In genomic region chr2:183027443-183027842, GRCh38 we compare ENCODE assay signal across 26 cellular contexts. TPM values are rescaled to one million over a fixed set of nuclear protein-coding genes. Genes with fewer than 3 reads are reported as not detected.
A peak's percentile ranks its signal among the peaks of the same experiment; 100 is the strongest.
DNase-seq lines count a peak whose midpoint lies in the region; ATAC-seq, FAIRE-seq and TF ChIP-seq lines count a peak whose summit lies in the region.
"Had no signal": no experiment of that assay in that cellular context is flagged by ENCODE, and none has a peak within 500 bp of the region (broad histone marks: within the 10 kb centered on the region; RNA-seq: fewer than 3 reads in every experiment).

No MANE protein-coding gene starts in this region.

- H3K4me3 ChIP-seq in HEK293 (ENCODE audit: low read depth, low read length): no peak overlapping the region
- H3K4me3 ChIP-seq in PC-9: no peak overlapping the region
- H3K4me3 ChIP-seq in K562: no peak overlapping the region
- H3K4me3 ChIP-seq: BLaER1, GM12878 had no signal

- H3K9me1 ChIP-seq in K562 (ENCODE audit: control insufficient read depth, insufficient read depth, low read length): no peaks in the 10 kb centered on the region

- H3K79me2 ChIP-seq in PC-9 (ENCODE audit: low read depth) (peaks cover 100% of the 10 kb centered on the region), K562 (ENCODE audit: control insufficient read depth, insufficient read depth, low read length) (peaks cover 100% of the 10 kb centered on the region)

- BruUV-seq in PC-9 (replicated peaks; lab: Mats Ljungman, UMichigan): no TSS peak
- no TSS peak for BruUV-seq in K562 (replicated peaks; lab: Mats Ljungman, UMichigan)

- TF ChIP-seq RAD21 in K562 (CRISPR knock-in tag; conservative IDR thresholded peaks at IDR 0.05 in 1 of 2, IDR thresholded peaks at IDR 0.05 in 1 of 2): no peak

- TF ChIP-seq CTCF in HEK293 (tag by site-specific recombination; IDR thresholded peaks at IDR 0.05) (no peak), PC-9 (conservative IDR thresholded peaks at IDR 0.05) (no peak), K562 (IDR thresholded peaks at IDR 0.05 in 2 of 3, conservative IDR thresholded peaks at IDR 0.05 in 1 of 3; ENCODE audit: insufficient read depth in 2 of 3, low read depth in 1 of 3, low read length in 3 of 3) (no peak)

- no peak overlapping the region for H3K4me2 ChIP-seq in PC-9
- no peak overlapping the region for H3K4me2 ChIP-seq in K562 (ENCODE audit: insufficient read depth, low read length)
- H3K4me2 ChIP-seq: BLaER1 had no signal

- H3K9me2 ChIP-seq in PC-9 (ENCODE audit: insufficient read depth): no peaks in the 10 kb centered on the region

- no peak for FAIRE-seq in K562 (lab: Jason Lieb, UNC)
- FAIRE-seq: GM12878, GM12892, GM18507 had no signal

- no peaks in the 10 kb centered on the region for H3K9me3 ChIP-seq in HEK293 (ENCODE audit: control insufficient read depth, insufficient read depth, low read depth, low read length)
- H3K9me3 ChIP-seq in PC-9 (ENCODE audit: insufficient read depth, low read depth): no peaks in the 10 kb centered on the region
- H3K9me3 ChIP-seq in K562 (replicated peaks; ENCODE audit: control insufficient read depth, insufficient read depth, low read depth, low read length): no peaks in the 10 kb centered on the region
- H3K9me3 ChIP-seq: BE2C, BLaER1 had no signal

- no peak for ATAC-seq in K562
- ATAC-seq: GM12878 had no signal

- no peak for TF ChIP-seq POLR2A in K562 (conservative IDR thresholded peaks at IDR 0.05)

- H3K9ac ChIP-seq in K562 (ENCODE audit: insufficient read depth in 1 of 2, low read depth in 2 of 2, low read length in 2 of 2): no peak overlapping the region
- H3K9ac ChIP-seq: BLaER1 had no signal

- H3K27ac ChIP-seq in HEK293 (ENCODE audit: extremely low read depth, low read depth, low read length) (no peak overlapping the region), PC-9 (peak overlapping the region; percentile 2; the same call in 1 of the 2 replicates), K562 (ENCODE audit: extremely low read depth, low read depth, low read length) (no peak overlapping the region)
- H3K27ac ChIP-seq: BLaER1 had no signal

- POLR2A ChIA-PET in HEK293 (lab: Yijun Ruan, JAX): no interaction called here
- POLR2A ChIA-PET in PC-9 (lab: Charles Lee; ENCODE audit: unreplicated experiment): interaction anchor here (0.6 kb wide), 1 partner anchor 262 kb away, joined by 4 read pairs; no protein-coding TSS in a partner anchor
- POLR2A ChIA-PET in K562 (lab: Yijun Ruan, JAX): interaction anchor here (0.7 to 1.7 kb wide), 3 partner anchors 14 to 48 kb away, joined by 5 to 7 read pairs (median 6); no protein-coding TSS in a partner anchor

- intact Hi-C loops in PC-9 (cut with micrococcal nuclease; ENCODE audit: unreplicated experiment) (no loop called here), K562 (cut with micrococcal nuclease) (no loop called here)

- H2AFZ ChIP-seq in PC-9 (no peak overlapping the region), K562 (ENCODE audit: low read depth, low read length) (no peak overlapping the region)

- CTCF ChIA-PET in HEK293 (lab: Yijun Ruan, JAX): interaction anchor here (0.7 kb wide), 1 partner anchor 23 kb away, joined by 3 read pairs; no protein-coding TSS in a partner anchor
- CTCF ChIA-PET in PC-9 (lab: Charles Lee): no interaction called here
- CTCF ChIA-PET in K562 (lab: Yijun Ruan, JAX; ENCODE audit: low intra/inter-chr PET ratio): no interaction called here

- in situ Hi-C loops in K562 (cut with MboI): no loop called here

- DNase-seq in PC-9 (peak in 1 of 2 experiments; percentile 19), K562 (ENCODE audit: extremely low read depth in 1 of 4, low spot score in 3 of 4) (no peak), activated gamma-delta T cell (lab: John Stamatoyannopoulos, UW) (no peak), ureter (ENCODE audit: low spot score) (no peak)
- DNase-seq in stimulated activated naive CD4-positive, alpha-beta T cell treated with Interleukin-2 at 50 U/mL for 16 hours (lab: John Stamatoyannopoulos, UW): no peak
- DNase-seq: 8988T; ACHN; BE2C; C1 segment of cervical spinal cord; CD4-positive, alpha-beta memory T cell; CD4-positive, CD25-positive, alpha-beta regulatory T cell; CD8-positive, alpha-beta memory T cell; COR-L47; DMS 273 treated with DMSO at 0.1 percent for 48 hours; DMS153; DMS53; DMS79; DND-41; EL; GDM1 had no signal

- H3K4me1 ChIP-seq in HEK293 (ENCODE audit: control insufficient read depth, insufficient read depth, low read length): peaks cover 22% of the 10 kb centered on the region; the same call in 1 of the 2 replicates
- peaks cover 18% of the 10 kb centered on the region for H3K4me1 ChIP-seq in PC-9 (replicated peaks; ENCODE audit: insufficient read depth)
- H3K4me1 ChIP-seq in K562 (replicated peaks in 1 of 2; ENCODE audit: control insufficient read depth in 2 of 2, insufficient read depth in 2 of 2, low read length in 2 of 2): peaks cover 3 to 11% of the 10 kb centered on the region in 2 experiments; a peak in 3 of 5 replicates
- H3K4me1 ChIP-seq: BE2C, BLaER1 had no signal

- TF ChIP-seq EP300 in K562 (IDR thresholded peaks at IDR 0.05; ENCODE audit: low read length): no peak

- H4K20me1 ChIP-seq in PC-9 (ENCODE audit: insufficient read depth) (peaks cover 94% of the 10 kb centered on the region), K562 (replicated peaks; ENCODE audit: control insufficient read depth, insufficient read depth, low read length) (no peaks in the 10 kb centered on the region; the same call in 1 of the 2 replicates)
- H4K20me1 ChIP-seq: BLaER1 had no signal

- peaks cover 10% of the 10 kb centered on the region for H3F3A ChIP-seq in PC-9 (ENCODE audit: insufficient read depth, low read depth)

- H3K36me3 ChIP-seq in HEK293 (ENCODE audit: control insufficient read depth in 2 of 2, insufficient read depth in 1 of 2, low read length in 2 of 2) (peaks cover 0 to 9% of the 10 kb centered on the region in 2 experiments; a peak in 2 of 3 replicates), PC-9 (ENCODE audit: low read depth) (peaks cover 33% of the 10 kb centered on the region), K562 (ENCODE audit: control insufficient read depth, insufficient read depth, low read length) (peaks cover 24% of the 10 kb centered on the region; the same call in 1 of the 3 replicates)
- H3K36me3 ChIP-seq: BE2C, BLaER1 had no signal

- 100% methylated on average over 1 of the region's 1 CpG for WGBS in K562 (ENCODE audit: insufficient coverage, low coverage, missing lambda C conversion rate)

- no peaks in the 10 kb centered on the region for H3K27me3 ChIP-seq in PC-9 (ENCODE audit: insufficient read depth, low read depth)
- H3K27me3 ChIP-seq in K562 (ENCODE audit: control insufficient read depth in 2 of 2, insufficient read depth in 2 of 2, low read length in 2 of 2): no peaks in the 10 kb centered on the region
- H3K27me3 ChIP-seq: BE2C, BLaER1 had no signal

TF ChIP-seq in HEK293, 187 proteins besides CTCF, POLR2A, EP300 and RAD21 (continues in another document):
- TF ChIP-seq ZNF391 (tag by site-specific recombination; IDR thresholded peaks at IDR 0.05; ENCODE audit: borderline replicate concordance, low read depth) (no peak), IKZF3 (tag by site-specific recombination; IDR thresholded peaks at IDR 0.05) (no peak), ZNF140 (tag by site-specific recombination; IDR thresholded peaks at IDR 0.05) (no peak)

TF ChIP-seq in K562, 482 proteins besides CTCF, POLR2A, EP300 and RAD21 (continues in another document):
- TF ChIP-seq KDM2B (CRISPR knock-in tag; IDR thresholded peaks at IDR 0.05): no peak
- no peak for TF ChIP-seq RFX1 (IDR thresholded peaks at IDR 0.05)

RNA-seq across cellular contexts. Expression of gene NCKAP1, which starts 10.8 kb away (rescaled TPM):
- 274 and 308 TPM in 2 replicates for total RNA-seq in PC-9 (2021)
- 95.8 and 462 TPM in 2 replicates for total RNA-seq in K562 (2011; cell fraction: chromatin; rRNA removed; ENCODE audit: low replicate concordance)
- 43.0 and 60.9 TPM in 2 replicates for total RNA-seq in K562 (2011; cell fraction: nucleolus; rRNA removed)
- 111 and 144 TPM in 2 replicates for total RNA-seq in K562 (2011; cell fraction: nucleoplasm; rRNA removed)
- total RNA-seq in K562 (2014; rRNA removed): 39.7 and 43.9 TPM in 2 replicates
- 120 and 136 TPM in 2 replicates for total RNA-seq in K562 (2014; rRNA removed; fragmentation: Illumina TruSeq; extraction: Trizol)
- 91.0 and 99.2 TPM in 2 replicates for total RNA-seq in K562 (2015; rRNA removed; fragmentation: Illumina TruSeq; extraction: Trizol)
- 86.6 and 88.7 TPM in 2 replicates for total RNA-seq in K562 (2021)
- 120 and 153 TPM in 2 replicates for polyA plus RNA-seq in K562 (2011; rRNA removed)
- 39.5 and 56.7 TPM in 2 replicates for polyA plus RNA-seq in K562 (2011; cell fraction: cytosol; rRNA removed)
- 70.5 and 141 TPM in 2 replicates for polyA plus RNA-seq in K562 (2011; cell fraction: nucleus; rRNA removed)
- polyA plus RNA-seq in K562 (2012): 60.8 and 92.5 TPM in 2 replicates
- polyA plus RNA-seq in K562 (2014; fragmentation: Illumina TruSeq; extraction: Trizol): 78.2 and 89.6 TPM in 2 replicates
- polyA plus RNA-seq in K562 (2014; fragmentation: Nextera tagmentation; extraction: Ambion mirVana): 10 to 100 TPM; 34.0 to 35.1 TPM
- polyA plus RNA-seq in K562 (2014; rRNA removed): 56.7 and 60.5 TPM in 2 replicates
- polyA minus RNA-seq in K562 (2011; rRNA and poly(A)+ RNA removed): 194 and 201 TPM in 2 replicates
- 31.1 and 55.4 TPM in 2 replicates for polyA minus RNA-seq in K562 (2011; cell fraction: cytosol; rRNA and poly(A)+ RNA removed)
- 74.7 and 132 TPM in 2 replicates for polyA minus RNA-seq in K562 (2011; cell fraction: nucleus; rRNA and poly(A)+ RNA removed)
- 174 TPM for total RNA-seq in ureter
- polyA plus RNA-seq: CD14-positive monocyte had no signal

RNA-seq across cellular contexts. Expression of gene DUSP19, which starts 51.1 kb away (rescaled TPM):
- total RNA-seq in PC-9 (2021) (6.2 and 8.6 TPM in 2 replicates), K562 (2014; rRNA removed) (2.7 and 3.1 TPM in 2 replicates), K562 (2014; rRNA removed; fragmentation: Illumina TruSeq; extraction: Trizol) (3.5 and 5.6 TPM in 2 replicates), K562 (2015; rRNA removed; fragmentation: Illumina TruSeq; extraction: Trizol) (3.2 and 3.7 TPM in 2 replicates), K562 (2021) (3.5 and 4.7 TPM in 2 replicates), ureter (7.0 TPM)
- 1.3 and 2.0 TPM in 2 replicates for total RNA-seq in K562 (2011; cell fraction: chromatin; rRNA removed; ENCODE audit: low replicate concordance)
- 1.1 and 1.2 TPM in 2 replicates for total RNA-seq in K562 (2011; cell fraction: nucleolus; rRNA removed)
- 2.1 and 2.4 TPM in 2 replicates for total RNA-seq in K562 (2011; cell fraction: nucleoplasm; rRNA removed)
- polyA plus RNA-seq in K562 (2011; rRNA removed) (4.8 and 6.3 TPM in 2 replicates), K562 (2014; fragmentation: Illumina TruSeq; extraction: Trizol) (1.2 and 1.6 TPM in 2 replicates), K562 (2014; fragmentation: Nextera tagmentation; extraction: Ambion mirVana) (1 to 10 TPM; 2.7 to 3.1 TPM), K562 (2014; rRNA removed) (2.0 and 2.7 TPM in 2 replicates)
- 1.3 and 3.1 TPM in 2 replicates for polyA plus RNA-seq in K562 (2011; cell fraction: cytosol; rRNA removed)
- 0.97 and 1.2 TPM in 2 replicates for polyA plus RNA-seq in K562 (2011; cell fraction: nucleus; rRNA removed)
- 1.0 and 2.1 TPM in 2 replicates for polyA plus RNA-seq in K562 (2012)
- 5.7 and 6.0 TPM in 2 replicates for polyA minus RNA-seq in K562 (2011; rRNA and poly(A)+ RNA removed)
- 2.2 and 2.6 TPM in 2 replicates for polyA minus RNA-seq in K562 (2011; cell fraction: cytosol; rRNA and poly(A)+ RNA removed)
- polyA minus RNA-seq in K562 (2011; cell fraction: nucleus; rRNA and poly(A)+ RNA removed): 0.67 and 2.0 TPM in 2 replicates

Comparison
In these comparisons a context has a peak if more than half of its experiments do, and no peak if none do; other contexts are left out.
1. Of the 44 proteins assayed by ChIP-seq in both K562 and HEK293: peak only in K562: none; only in HEK293: none; in both: ZNF121; in neither: 43.